ENCODE assay signal across 1 cellular context in the genomic region with DNA sequence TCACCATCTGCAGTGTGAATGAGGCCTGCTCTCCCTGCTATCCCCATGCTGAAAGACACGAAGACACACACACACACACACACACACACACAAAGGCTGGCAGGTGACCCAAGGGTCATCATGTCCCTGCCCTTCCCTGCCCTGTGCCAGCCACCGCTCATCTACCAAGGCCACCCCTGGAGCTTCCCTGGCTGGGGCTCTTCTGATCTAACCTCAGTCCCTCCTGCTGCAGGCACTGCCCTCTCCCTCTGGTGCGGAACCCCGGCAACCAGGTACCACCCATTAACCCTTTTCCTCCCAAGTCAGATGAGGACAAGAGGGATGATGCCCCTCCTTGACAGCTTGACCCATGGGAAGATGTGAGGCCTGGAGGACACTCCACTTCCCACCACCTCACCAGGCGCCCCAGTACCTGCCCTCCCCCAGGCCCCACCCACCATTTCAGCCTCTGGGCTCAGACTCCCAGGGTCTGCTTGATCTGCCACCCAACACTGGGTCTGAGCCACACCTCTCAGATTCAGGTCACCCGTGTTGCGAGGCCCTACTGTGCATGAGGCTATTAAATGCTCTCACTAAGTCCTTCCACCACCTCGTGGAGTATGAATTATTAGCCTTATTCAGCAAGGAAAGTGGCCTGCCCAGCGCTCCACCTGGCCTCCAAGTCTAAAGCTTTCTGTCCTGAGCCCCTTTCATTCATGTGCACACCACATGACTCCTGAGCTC.
TF ChIP-seq lines count a peak whose summit lies in the region.

No MANE protein-coding gene starts in this region.

TF ChIP-seq in SK-N-SH, 30 proteins besides CTCF, POLR2A, EP300 and RAD21 (continued from another document):
- TF ChIP-seq, protein P1, sequence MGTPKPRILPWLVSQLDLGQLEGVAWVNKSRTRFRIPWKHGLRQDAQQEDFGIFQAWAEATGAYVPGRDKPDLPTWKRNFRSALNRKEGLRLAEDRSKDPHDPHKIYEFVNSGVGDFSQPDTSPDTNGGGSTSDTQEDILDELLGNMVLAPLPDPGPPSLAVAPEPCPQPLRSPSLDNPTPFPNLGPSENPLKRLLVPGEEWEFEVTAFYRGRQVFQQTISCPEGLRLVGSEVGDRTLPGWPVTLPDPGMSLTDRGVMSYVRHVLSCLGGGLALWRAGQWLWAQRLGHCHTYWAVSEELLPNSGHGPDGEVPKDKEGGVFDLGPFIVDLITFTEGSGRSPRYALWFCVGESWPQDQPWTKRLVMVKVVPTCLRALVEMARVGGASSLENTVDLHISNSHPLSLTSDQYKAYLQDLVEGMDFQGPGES (IDR thresholded peaks at IDR 0.05; ENCODE audit: low read depth, low read length) = no peak
- TF ChIP-seq TEAD4 (IDR thresholded peaks at IDR 0.05; ENCODE audit: borderline replicate concordance, insufficient read depth) (no peak), NFIC (IDR thresholded peaks at IDR 0.05; ENCODE audit: borderline replicate concordance) (no peak), CHD2 (IDR thresholded peaks at IDR 0.05; ENCODE audit: low read length, partially characterized antibody) (no peak), FOXM1 (IDR thresholded peaks at IDR 0.05; ENCODE audit: low read depth) (no peak), NRF1 (IDR thresholded peaks at IDR 0.05; ENCODE audit: low read depth, low read length) (no peak), YY1 (IDR thresholded peaks at IDR 0.05; ENCODE audit: low read depth) (no peak), GATA2 (CRISPR knock-in tag; IDR thresholded peaks at IDR 0.05) (no peak), RFX5 (IDR thresholded peaks at IDR 0.05; ENCODE audit: low read length) (no peak)
- TF ChIP-seq, protein P2, sequence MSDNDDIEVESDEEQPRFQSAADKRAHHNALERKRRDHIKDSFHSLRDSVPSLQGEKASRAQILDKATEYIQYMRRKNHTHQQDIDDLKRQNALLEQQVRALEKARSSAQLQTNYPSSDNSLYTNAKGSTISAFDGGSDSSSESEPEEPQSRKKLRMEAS (IDR thresholded peaks at IDR 0.05; ENCODE audit: low read depth) = no peak
- TF ChIP-seq, protein P3, sequence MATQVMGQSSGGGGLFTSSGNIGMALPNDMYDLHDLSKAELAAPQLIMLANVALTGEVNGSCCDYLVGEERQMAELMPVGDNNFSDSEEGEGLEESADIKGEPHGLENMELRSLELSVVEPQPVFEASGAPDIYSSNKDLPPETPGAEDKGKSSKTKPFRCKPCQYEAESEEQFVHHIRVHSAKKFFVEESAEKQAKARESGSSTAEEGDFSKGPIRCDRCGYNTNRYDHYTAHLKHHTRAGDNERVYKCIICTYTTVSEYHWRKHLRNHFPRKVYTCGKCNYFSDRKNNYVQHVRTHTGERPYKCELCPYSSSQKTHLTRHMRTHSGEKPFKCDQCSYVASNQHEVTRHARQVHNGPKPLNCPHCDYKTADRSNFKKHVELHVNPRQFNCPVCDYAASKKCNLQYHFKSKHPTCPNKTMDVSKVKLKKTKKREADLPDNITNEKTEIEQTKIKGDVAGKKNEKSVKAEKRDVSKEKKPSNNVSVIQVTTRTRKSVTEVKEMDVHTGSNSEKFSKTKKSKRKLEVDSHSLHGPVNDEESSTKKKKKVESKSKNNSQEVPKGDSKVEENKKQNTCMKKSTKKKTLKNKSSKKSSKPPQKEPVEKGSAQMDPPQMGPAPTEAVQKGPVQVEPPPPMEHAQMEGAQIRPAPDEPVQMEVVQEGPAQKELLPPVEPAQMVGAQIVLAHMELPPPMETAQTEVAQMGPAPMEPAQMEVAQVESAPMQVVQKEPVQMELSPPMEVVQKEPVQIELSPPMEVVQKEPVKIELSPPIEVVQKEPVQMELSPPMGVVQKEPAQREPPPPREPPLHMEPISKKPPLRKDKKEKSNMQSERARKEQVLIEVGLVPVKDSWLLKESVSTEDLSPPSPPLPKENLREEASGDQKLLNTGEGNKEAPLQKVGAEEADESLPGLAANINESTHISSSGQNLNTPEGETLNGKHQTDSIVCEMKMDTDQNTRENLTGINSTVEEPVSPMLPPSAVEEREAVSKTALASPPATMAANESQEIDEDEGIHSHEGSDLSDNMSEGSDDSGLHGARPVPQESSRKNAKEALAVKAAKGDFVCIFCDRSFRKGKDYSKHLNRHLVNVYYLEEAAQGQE (IDR thresholded peaks at IDR 0.05; ENCODE audit: low read depth, low read length) = no peak
- TF ChIP-seq, protein P4, sequence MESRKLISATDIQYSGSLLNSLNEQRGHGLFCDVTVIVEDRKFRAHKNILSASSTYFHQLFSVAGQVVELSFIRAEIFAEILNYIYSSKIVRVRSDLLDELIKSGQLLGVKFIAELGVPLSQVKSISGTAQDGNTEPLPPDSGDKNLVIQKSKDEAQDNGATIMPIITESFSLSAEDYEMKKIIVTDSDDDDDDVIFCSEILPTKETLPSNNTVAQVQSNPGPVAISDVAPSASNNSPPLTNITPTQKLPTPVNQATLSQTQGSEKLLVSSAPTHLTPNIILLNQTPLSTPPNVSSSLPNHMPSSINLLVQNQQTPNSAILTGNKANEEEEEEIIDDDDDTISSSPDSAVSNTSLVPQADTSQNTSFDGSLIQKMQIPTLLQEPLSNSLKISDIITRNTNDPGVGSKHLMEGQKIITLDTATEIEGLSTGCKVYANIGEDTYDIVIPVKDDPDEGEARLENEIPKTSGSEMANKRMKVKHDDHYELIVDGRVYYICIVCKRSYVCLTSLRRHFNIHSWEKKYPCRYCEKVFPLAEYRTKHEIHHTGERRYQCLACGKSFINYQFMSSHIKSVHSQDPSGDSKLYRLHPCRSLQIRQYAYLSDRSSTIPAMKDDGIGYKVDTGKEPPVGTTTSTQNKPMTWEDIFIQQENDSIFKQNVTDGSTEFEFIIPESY (IDR thresholded peaks at IDR 0.05; ENCODE audit: borderline replicate concordance, low read depth) = no peak
- TF ChIP-seq, protein P5, sequence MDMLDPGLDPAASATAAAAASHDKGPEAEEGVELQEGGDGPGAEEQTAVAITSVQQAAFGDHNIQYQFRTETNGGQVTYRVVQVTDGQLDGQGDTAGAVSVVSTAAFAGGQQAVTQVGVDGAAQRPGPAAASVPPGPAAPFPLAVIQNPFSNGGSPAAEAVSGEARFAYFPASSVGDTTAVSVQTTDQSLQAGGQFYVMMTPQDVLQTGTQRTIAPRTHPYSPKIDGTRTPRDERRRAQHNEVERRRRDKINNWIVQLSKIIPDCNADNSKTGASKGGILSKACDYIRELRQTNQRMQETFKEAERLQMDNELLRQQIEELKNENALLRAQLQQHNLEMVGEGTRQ (IDR thresholded peaks at IDR 0.05; ENCODE audit: borderline replicate concordance, low read depth, low read length) = no peak
